8 cellular contexts compared by ENCODE assay signal in the genomic region with DNA sequence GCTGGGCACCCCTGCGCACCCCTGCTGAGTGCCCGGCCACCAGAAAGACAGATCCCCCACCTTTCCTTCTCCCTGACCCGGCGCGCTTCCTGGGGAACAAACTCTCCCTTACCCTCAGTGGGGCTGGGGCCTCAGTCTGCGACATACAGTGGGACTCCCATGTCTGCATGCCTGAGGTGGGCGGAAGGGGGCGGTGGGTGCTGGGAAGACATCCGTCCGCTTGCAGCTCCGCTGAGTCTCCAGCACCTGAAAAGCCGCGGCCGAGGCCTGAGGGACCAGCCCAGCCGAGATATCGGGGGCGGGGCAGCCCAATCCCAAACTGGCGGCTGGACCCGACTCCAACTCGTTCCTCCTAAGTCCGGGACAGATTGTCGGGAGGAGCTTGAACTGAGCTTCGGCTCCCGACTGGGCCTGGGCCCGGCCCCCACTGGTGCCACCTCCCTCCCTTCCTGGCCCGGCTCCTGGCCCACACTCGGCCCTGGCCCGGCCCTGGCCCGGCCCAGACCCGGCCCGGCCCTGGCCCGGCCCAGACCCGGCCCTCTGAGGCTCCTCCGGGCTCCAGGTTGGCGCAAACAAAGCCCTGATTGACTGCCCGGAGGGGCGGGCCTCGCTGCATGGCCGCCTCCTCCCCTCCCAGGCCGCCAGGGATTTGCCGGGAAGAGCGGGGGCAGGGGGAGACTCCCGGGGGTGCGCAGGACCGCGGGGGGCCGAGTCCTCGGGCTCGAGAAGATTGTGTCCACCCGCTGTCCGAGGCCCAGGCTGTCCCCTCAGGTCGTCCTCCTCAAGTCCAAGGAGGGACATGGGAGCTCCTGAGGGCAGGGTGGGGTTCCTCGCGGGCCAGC. TPM values are rescaled to one million over a fixed set of nuclear protein-coding genes. Genes with fewer than 3 reads are reported as not detected.
DNase-seq lines count a peak whose midpoint lies in the region; ATAC-seq and TF ChIP-seq lines count a peak whose summit lies in the region.

No MANE protein-coding gene starts in this region.

- in situ Hi-C loops in GM13976 (cut with MboI; ENCODE audit: low sequenced_read_pairs, unreplicated experiment) = no loop called here

- peak; percentile 35 for DNase-seq in stimulated activated CD4-positive, alpha-beta T cell treated with anti-CD3 and anti-CD28 coated beads, Interleukin-15, amount 100 ng/mL, for 24 hours
- DNase-seq in stimulated activated CD4-positive, alpha-beta T cell treated with anti-CD3 and anti-CD28 coated beads, Interleukin-1b, Interleukin-23, amount 100 ng/mL, for 48 hours = no peak
- DNase-seq in T1000 (lab: John Stamatoyannopoulos, UW) (peak; percentile 33), dorsolateral prefrontal cortex (peak in 9 of 10 donors; percentile 23 to 77 (median 54)), left kidney (ENCODE audit: low read depth, low spot score) (peak; percentile 86), GM13976 (ENCODE audit: low spot score) (no peak)
- DNase-seq in stimulated activated CD8-positive, alpha-beta memory T cell treated with anti-CD3 and anti-CD28 coated beads, Interleukin-4, amount 100 ng/mL, for 48 hours = peak; percentile 26

- H3K4me3 ChIP-seq in dorsolateral prefrontal cortex = peak overlapping the region; percentile 42 to 74 (median 59)

- ATAC-seq in GM21526 (IDR thresholded peaks at IDR 0.05; ENCODE audit: low FRiP score, unreplicated experiment) = no peak

- intact Hi-C loops in dorsolateral prefrontal cortex (cut with DNase I) = loop anchor here (5.0 to 10.0 kb wide), 2 partner anchors 128 to 194 kb away; a partner anchor contains a TSS

- peak in 4 of 56 donors; percentile 8 to 30 (median 12) for TF ChIP-seq CTCF in dorsolateral prefrontal cortex (IDR thresholded peaks at IDR 0.05 in 54 of 56, conservative IDR thresholded peaks at IDR 0.05 in 2 of 56; ENCODE audit: low read depth in 1 of 56, partially characterized antibody in 56 of 56)
- no peak for TF ChIP-seq CTCF in GM13976 (IDR thresholded peaks at IDR 0.05; ENCODE audit: borderline replicate concordance, control extremely low read depth, extremely low read depth, insufficient read depth, missing control alignments)

- H3K27me3 ChIP-seq in dorsolateral prefrontal cortex = peaks cover 0 to 84% (median 17%) of the 10 kb centered on the region in 45 donors

- H3K27ac ChIP-seq in dorsolateral prefrontal cortex = peak overlapping the region in 58 of 59 donors; percentile 40 to 94 (median 85)

RNA-seq across cellular contexts. Expression of a gene that starts 0.9 kb away (rescaled TPM):
- 10 to 100 TPM in 119 of 120 experiments, 1 to 10 TPM in 1; 9.2 to 23.2 (median 14.5) TPM for total RNA-seq in dorsolateral prefrontal cortex

Comparison
In these comparisons a context has a peak if more than half of its experiments do, and no peak if none do; other contexts are left out.
1. DNase-seq: peak in stimulated activated CD4-positive, alpha-beta T cell treated with anti-CD3 and anti-CD28 coated beads, Interleukin-15, amount 100 ng/mL, for 24 hours (single experiment), T1000 (single experiment), dorsolateral prefrontal cortex (9 of 10), left kidney (single experiment) and stimulated activated CD8-positive, alpha-beta memory T cell treated with anti-CD3 and anti-CD28 coated beads, Interleukin-4, amount 100 ng/mL, for 48 hours (single experiment); none in stimulated activated CD4-positive, alpha-beta T cell treated with anti-CD3 and anti-CD28 coated beads, Interleukin-1b, Interleukin-23, amount 100 ng/mL, for 48 hours (single experiment) and GM13976 (single experiment).